1 cellular context compared by ENCODE assay signal in the genomic region with DNA sequence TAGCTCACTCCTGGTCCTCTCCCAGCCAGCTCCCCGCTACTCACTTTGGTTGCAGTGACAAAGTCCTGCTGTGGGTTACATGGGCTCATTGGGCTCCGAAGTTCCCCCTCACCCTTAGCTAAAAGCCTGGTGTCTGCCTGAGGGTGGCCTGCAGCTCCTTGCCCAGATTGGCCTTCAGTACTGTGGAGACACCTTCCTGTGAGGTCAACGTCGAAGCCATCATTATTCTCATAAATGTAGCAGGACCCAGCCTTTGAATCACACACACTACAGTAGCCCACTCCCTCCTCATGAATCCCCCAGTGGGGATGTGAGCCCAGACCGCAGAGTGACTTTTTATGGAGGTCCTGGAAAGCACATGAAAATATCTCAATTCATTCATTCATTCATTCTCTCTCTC.
TF ChIP-seq lines count a peak whose summit lies in the region.

No MANE protein-coding gene starts in this region.

TF ChIP-seq in HepG2, 621 proteins besides CTCF, POLR2A, EP300 and RAD21 (continued from another document):
- TF ChIP-seq IRF9 (CRISPR knock-in tag; IDR thresholded peaks at IDR 0.05; ENCODE audit: borderline replicate concordance) = no peak
